4 cellular contexts compared by ENCODE assay signal in genomic region chr16:83456934-83457333, GRCh38.
"Had no signal": no experiment of that assay in that cellular context is flagged by ENCODE, and none has a peak within 500 bp of the region (broad histone marks: within the 10 kb centered on the region; RNA-seq: fewer than 3 reads in every experiment).

No MANE protein-coding gene starts in this region.

- H3K4me3 ChIP-seq: GM23338 had no signal

- DNase-seq: H9, HCEC 1CT, IMR-90 had no signal

- ATAC-seq: GM23338 had no signal
